In genomic region chr17:17950347-17950746, GRCh38 we compare ENCODE assay signal across 17 cellular contexts. TPM values are rescaled to one million over a fixed set of nuclear protein-coding genes. Genes with fewer than 3 reads are reported as not detected.
"Had no signal": no experiment of that assay in that cellular context is flagged by ENCODE, and none has a peak within 500 bp of the region (broad histone marks: within the 10 kb centered on the region; RNA-seq: fewer than 3 reads in every experiment).

No MANE protein-coding gene starts in this region.

- H3K4me3 Mint-ChIP-seq: activated CD4-positive, alpha-beta memory T cell treated with anti-CD3 and anti-CD28 coated beads, Interleukin-2, amount 10 ng/mL, durations not matched to agents 7 days and 5 days; activated CD4-positive, alpha-beta T cell treated with anti-CD3 and anti-CD28 coated beads, Interleukin-2, amount 10 ng/mL, durations not matched to agents 24 days and 14 days; activated naive CD4-positive, alpha-beta T cell treated with anti-CD3 and anti-CD28 coated beads, Interleukin-2, amount 10 ng/mL, durations not matched to agents 7 days and 5 days; activated T-cell treated with anti-CD3 and anti-CD28 coated beads, Interleukin-2, amount 50 U/mL, for 72 hours; effector memory CD8-positive, alpha-beta T cell; natural killer cell; stimulated activated naive CD8-positive, alpha-beta T cell treated with anti-CD3 and anti-CD28 coated beads, Interleukin-15, amount 100 ng/mL, for 72 hours had no signal

- DNase-seq: activated CD4-positive, alpha-beta memory T cell treated with anti-CD3 and anti-CD28 coated beads, Interleukin-2, amount 10 ng/mL, durations not matched to agents 7 days and 5 days; activated CD4-positive, alpha-beta T cell treated with anti-CD3 and anti-CD28 coated beads, Interleukin-2, amount 10 ng/mL, durations not matched to agents 24 days and 14 days; activated effector memory CD4-positive, alpha-beta T cell treated with anti-CD3 and anti-CD28 coated beads, Interleukin-2, amount 50 U/mL, for 16 hours; activated naive CD4-positive, alpha-beta T cell treated with anti-CD3 and anti-CD28 coated beads, Interleukin-2, amount 10 ng/mL, durations not matched to agents 7 days and 5 days; activated T-cell treated with anti-CD3 and anti-CD28 coated beads, Interleukin-2, amount 50 U/mL, for 72 hours; effector memory CD8-positive, alpha-beta T cell; heart right ventricle; midbrain; natural killer cell; spleen; stimulated activated naive CD8-positive, alpha-beta T cell treated with anti-CD3 and anti-CD28 coated beads, Interleukin-15, amount 100 ng/mL, for 72 hours; tibial artery had no signal

- H3K27me3 Mint-ChIP-seq: activated CD4-positive, alpha-beta memory T cell treated with anti-CD3 and anti-CD28 coated beads, Interleukin-2, amount 10 ng/mL, durations not matched to agents 7 days and 5 days; activated CD4-positive, alpha-beta T cell treated with anti-CD3 and anti-CD28 coated beads, Interleukin-2, amount 10 ng/mL, durations not matched to agents 24 days and 14 days; activated naive CD4-positive, alpha-beta T cell treated with anti-CD3 and anti-CD28 coated beads, Interleukin-2, amount 10 ng/mL, durations not matched to agents 7 days and 5 days; effector memory CD8-positive, alpha-beta T cell; progenitor cell of endocrine pancreas; stimulated activated naive CD8-positive, alpha-beta T cell treated with anti-CD3 and anti-CD28 coated beads, Interleukin-15, amount 100 ng/mL, for 72 hours had no signal

- H3K9me3 Mint-ChIP-seq: activated CD4-positive, alpha-beta memory T cell treated with anti-CD3 and anti-CD28 coated beads, Interleukin-2, amount 10 ng/mL, durations not matched to agents 7 days and 5 days; activated CD4-positive, alpha-beta T cell treated with anti-CD3 and anti-CD28 coated beads, Interleukin-2, amount 10 ng/mL, durations not matched to agents 24 days and 14 days; activated naive CD4-positive, alpha-beta T cell treated with anti-CD3 and anti-CD28 coated beads, Interleukin-2, amount 10 ng/mL, durations not matched to agents 7 days and 5 days; activated T-cell treated with anti-CD3 and anti-CD28 coated beads, Interleukin-2, amount 50 U/mL, for 72 hours; effector memory CD8-positive, alpha-beta T cell; natural killer cell; stimulated activated naive CD8-positive, alpha-beta T cell treated with anti-CD3 and anti-CD28 coated beads, Interleukin-15, amount 100 ng/mL, for 72 hours had no signal

- ATAC-seq: activated CD4-positive, CD25-positive, alpha-beta regulatory T cell treated with anti-CD3 and anti-CD28 coated beads, Interleukin-2, amount 50 U/mL, for 24 hours; activated T-cell treated with anti-CD3 and anti-CD28 coated beads, Interleukin-2, amount 50 U/mL, for 72 hours; effector memory CD8-positive, alpha-beta T cell; left lobe of liver; natural killer cell; stimulated activated naive CD8-positive, alpha-beta T cell treated with anti-CD3 and anti-CD28 coated beads, Interleukin-15, amount 100 ng/mL, for 72 hours had no signal

- H3K27ac ChIP-seq: cardiac muscle cell, heart right ventricle, spleen, tibial artery had no signal

- H3K36me3 Mint-ChIP-seq: natural killer cell had no signal

- H3K27ac Mint-ChIP-seq: activated CD4-positive, alpha-beta memory T cell treated with anti-CD3 and anti-CD28 coated beads, Interleukin-2, amount 10 ng/mL, durations not matched to agents 7 days and 5 days; activated CD4-positive, alpha-beta T cell treated with anti-CD3 and anti-CD28 coated beads, Interleukin-2, amount 10 ng/mL, durations not matched to agents 24 days and 14 days; activated naive CD4-positive, alpha-beta T cell treated with anti-CD3 and anti-CD28 coated beads, Interleukin-2, amount 10 ng/mL, durations not matched to agents 7 days and 5 days; activated T-cell treated with anti-CD3 and anti-CD28 coated beads, Interleukin-2, amount 50 U/mL, for 72 hours; natural killer cell; progenitor cell of endocrine pancreas had no signal

- H3K27me3 ChIP-seq: cardiac muscle cell, heart right ventricle, spleen, tibial artery had no signal

RNA-seq across cellular contexts. Expression of gene DRC3, which starts 22.3 kb away (rescaled TPM):
- total RNA-seq: activated CD4-positive, alpha-beta memory T cell treated with anti-CD3 and anti-CD28 coated beads, Interleukin-2, amount 10 ng/mL, durations not matched to agents 7 days and 5 days; T-helper 2 cell treated with Interferon-gamma antibody and Interleukin-4, amounts not matched to agents 100 ng/mL and 5 ng/mL, for 36 hours had no signal
